Comparison of ENCODE assay signal across 19 cellular contexts in genomic region chr12:107360033-107360432, GRCh38.
A peak's percentile ranks its signal among the peaks of the same experiment; 100 is the strongest.
DNase-seq lines count a peak whose midpoint lies in the region; ATAC-seq, FAIRE-seq and TF ChIP-seq lines count a peak whose summit lies in the region.
"Had no signal": no experiment of that assay in that cellular context is flagged by ENCODE, and none has a peak within 500 bp of the region (broad histone marks: within the 10 kb centered on the region; RNA-seq: fewer than 3 reads in every experiment).

No MANE protein-coding gene starts in this region.

- H3K36me3 Mint-ChIP-seq in activated naive CD8-positive, alpha-beta T cell treated with anti-CD3 and anti-CD28 coated beads, Interleukin-2, amount 50 U/mL, for 24 hours (ENCODE audit: low read depth): no peaks in the 10 kb centered on the region
- H3K36me3 Mint-ChIP-seq in activated naive CD8-positive, alpha-beta T cell treated with anti-CD3 and anti-CD28 coated beads for 36 hours: peaks cover 17% of the 10 kb centered on the region
- H3K36me3 Mint-ChIP-seq in neural crest cell (ENCODE audit: low read depth): no peaks in the 10 kb centered on the region

- peak overlapping the region; percentile 3 for H3K27ac Mint-ChIP-seq in activated naive CD8-positive, alpha-beta T cell treated with anti-CD3 and anti-CD28 coated beads, Interleukin-2, amount 50 U/mL, for 24 hours
- H3K27ac Mint-ChIP-seq in activated naive CD8-positive, alpha-beta T cell treated with anti-CD3 and anti-CD28 coated beads for 36 hours: no peak overlapping the region
- peak overlapping the region; percentile 37 for H3K27ac Mint-ChIP-seq in neural crest cell (ENCODE audit: unreplicated experiment)
- H3K27ac Mint-ChIP-seq: B cell; CD8-positive, alpha-beta T cell had no signal

- no peaks in the 10 kb centered on the region for H3K27me3 ChIP-seq in small intestine (ENCODE audit: control insufficient read depth in 2 of 2, insufficient read depth in 2 of 2, low read length in 2 of 2)
- H3K27me3 ChIP-seq: BLaER1 treated with 17β-estradiol and CSF1 and Interleukin-3, amounts not matched to agents 10 nM and 100 nM had no signal

- no peak for ATAC-seq in activated naive CD8-positive, alpha-beta T cell treated with anti-CD3 and anti-CD28 coated beads, Interleukin-2, amount 50 U/mL, for 24 hours
- ATAC-seq in GM18505 (IDR thresholded peaks at IDR 0.05; ENCODE audit: unreplicated experiment): no peak
- ATAC-seq: CD8-positive, alpha-beta T cell; HCT116; HepG2 had no signal

- FAIRE-seq in RCC 7860 (lab: Jason Lieb, UNC) (no peak), small intestine (lab: Jason Lieb, UNC) (no peak)
- FAIRE-seq: HepG2 had no signal

- no peaks in the 10 kb centered on the region for H3K9me3 Mint-ChIP-seq in activated naive CD8-positive, alpha-beta T cell treated with anti-CD3 and anti-CD28 coated beads, Interleukin-2, amount 50 U/mL, for 24 hours
- no peaks in the 10 kb centered on the region for H3K9me3 Mint-ChIP-seq in activated naive CD8-positive, alpha-beta T cell treated with anti-CD3 and anti-CD28 coated beads for 36 hours
- no peaks in the 10 kb centered on the region for H3K9me3 Mint-ChIP-seq in neural crest cell
- H3K9me3 Mint-ChIP-seq: CD8-positive, alpha-beta T cell had no signal

- H3K27me3 Mint-ChIP-seq in activated naive CD8-positive, alpha-beta T cell treated with anti-CD3 and anti-CD28 coated beads, Interleukin-2, amount 50 U/mL, for 24 hours: no peaks in the 10 kb centered on the region
- no peaks in the 10 kb centered on the region for H3K27me3 Mint-ChIP-seq in activated naive CD8-positive, alpha-beta T cell treated with anti-CD3 and anti-CD28 coated beads for 36 hours
- H3K27me3 Mint-ChIP-seq in neural crest cell (ENCODE audit: low read depth): peaks cover 9% of the 10 kb centered on the region

- no peak for TF ChIP-seq CTCF in neural crest cell (conservative IDR thresholded peaks at IDR 0.05)

- no peak overlapping the region for H3K4me3 Mint-ChIP-seq in activated naive CD8-positive, alpha-beta T cell treated with anti-CD3 and anti-CD28 coated beads, Interleukin-2, amount 50 U/mL, for 24 hours
- no peak overlapping the region for H3K4me3 Mint-ChIP-seq in activated naive CD8-positive, alpha-beta T cell treated with anti-CD3 and anti-CD28 coated beads for 36 hours
- H3K4me3 Mint-ChIP-seq in neural crest cell: no peak overlapping the region
- H3K4me3 Mint-ChIP-seq: B cell; CD8-positive, alpha-beta T cell had no signal

- H3K9me3 ChIP-seq in small intestine (ENCODE audit: control insufficient read depth, low read depth): no peaks in the 10 kb centered on the region
- H3K9me3 ChIP-seq: BLaER1 treated with 17β-estradiol and CSF1 and Interleukin-3, amounts not matched to agents 10 nM and 100 nM had no signal

- no peak overlapping the region for H3K27ac ChIP-seq in small intestine (ENCODE audit: low read depth in 1 of 2, low read length in 1 of 2)
- H3K27ac ChIP-seq: 22Rv1; BLaER1 treated with 17β-estradiol and CSF1 and Interleukin-3, amounts not matched to agents 10 nM and 100 nM had no signal

- DNase-seq in NCI-H82 (lab: John Stamatoyannopoulos, UW) (peak; percentile 30), NCI-H82 treated with DMSO at 0.1 percent for 48 hours (lab: John Stamatoyannopoulos, UW; ENCODE audit: unreplicated experiment) (no peak), RCC 7860 (ENCODE audit: low spot score) (peak; percentile 5), neural crest cell (ENCODE audit: low read depth, low spot score) (no peak), small intestine (no peak)
- DNase-seq in activated naive CD8-positive, alpha-beta T cell treated with anti-CD3 and anti-CD28 coated beads, Interleukin-2, amount 50 U/mL, for 24 hours: no peak
- no peak for DNase-seq in activated naive CD8-positive, alpha-beta T cell treated with anti-CD3 and anti-CD28 coated beads for 36 hours
- DNase-seq: Calu3; CD8-positive, alpha-beta T cell; DMS79 treated with DMSO at 0.1 percent for 48 hours; GF-D8; GOT3; H7 had no signal

- H3K4me3 ChIP-seq in small intestine (ENCODE audit: low read depth in 1 of 2, low read length in 2 of 2): no peak overlapping the region
- H3K4me3 ChIP-seq: BLaER1 treated with 17β-estradiol and CSF1 and Interleukin-3, amounts not matched to agents 10 nM and 100 nM had no signal

- no peaks in the 10 kb centered on the region for H3K36me3 ChIP-seq in small intestine (ENCODE audit: control insufficient read depth in 2 of 2, insufficient read depth in 2 of 2, low read length in 2 of 2)

- no peaks in the 10 kb centered on the region for H3K4me1 ChIP-seq in small intestine (ENCODE audit: control insufficient read depth in 2 of 2, insufficient read depth in 1 of 2, low read depth in 1 of 2, low read length in 1 of 2)

- H3K4me1 Mint-ChIP-seq in activated naive CD8-positive, alpha-beta T cell treated with anti-CD3 and anti-CD28 coated beads, Interleukin-2, amount 50 U/mL, for 24 hours: peaks cover 41% of the 10 kb centered on the region
- peaks cover 49% of the 10 kb centered on the region for H3K4me1 Mint-ChIP-seq in activated naive CD8-positive, alpha-beta T cell treated with anti-CD3 and anti-CD28 coated beads for 36 hours
- H3K4me1 Mint-ChIP-seq in neural crest cell: peaks cover 12% of the 10 kb centered on the region
- H3K4me1 Mint-ChIP-seq: B cell had no signal

- no peak for TF ChIP-seq POLR2A in GM18505 (IDR thresholded peaks at IDR 0.05; ENCODE audit: borderline replicate concordance, extremely low read depth, insufficient read depth, insufficient read length)

Comparison
In these comparisons a context has a peak if more than half of its experiments do, and no peak if none do; other contexts are left out.
1. DNase-seq: peak in NCI-H82 (single experiment) and RCC 7860 (single experiment); none in NCI-H82 treated with DMSO at 0.1 percent for 48 hours (single experiment), activated naive CD8-positive, alpha-beta T cell treated with anti-CD3 and anti-CD28 coated beads, Interleukin-2, amount 50 U/mL, for 24 hours (single experiment), activated naive CD8-positive, alpha-beta T cell treated with anti-CD3 and anti-CD28 coated beads for 36 hours (single experiment), neural crest cell (single experiment) and small intestine (single experiment).